In genomic region chr1:55215194-55216021, GRCh38 we compare ENCODE assay signal across 1 cellular context.
TF ChIP-seq lines count a peak whose summit lies in the region.

USP24 (minus strand) TSS chr1:55215364; CDS start chr1:55215113, 251 bp downstream.

TF ChIP-seq in Ishikawa, 13 proteins besides CTCF, POLR2A, EP300 and RAD21 (continued from another document):
- TF ChIP-seq TAF1 (IDR thresholded peaks at IDR 0.05; ENCODE audit: low read depth) (peak; percentile 72; the same call in 1 of the 2 replicates), NFIC (IDR thresholded peaks at IDR 0.05) (no peak; the same call in 1 of the 2 replicates), TCF12 (IDR thresholded peaks at IDR 0.05; ENCODE audit: low read depth) (peak; percentile 24; the same call in 1 of the 2 replicates), MAX (IDR thresholded peaks at IDR 0.05) (peak; percentile 61), CREB1 (IDR thresholded peaks at IDR 0.05; ENCODE audit: low read depth) (no peak), FOXM1 (IDR thresholded peaks at IDR 0.05; ENCODE audit: borderline replicate concordance, low read depth) (peak; percentile 81)
